ENCODE assay signal across 1 cellular context in the genomic region with DNA sequence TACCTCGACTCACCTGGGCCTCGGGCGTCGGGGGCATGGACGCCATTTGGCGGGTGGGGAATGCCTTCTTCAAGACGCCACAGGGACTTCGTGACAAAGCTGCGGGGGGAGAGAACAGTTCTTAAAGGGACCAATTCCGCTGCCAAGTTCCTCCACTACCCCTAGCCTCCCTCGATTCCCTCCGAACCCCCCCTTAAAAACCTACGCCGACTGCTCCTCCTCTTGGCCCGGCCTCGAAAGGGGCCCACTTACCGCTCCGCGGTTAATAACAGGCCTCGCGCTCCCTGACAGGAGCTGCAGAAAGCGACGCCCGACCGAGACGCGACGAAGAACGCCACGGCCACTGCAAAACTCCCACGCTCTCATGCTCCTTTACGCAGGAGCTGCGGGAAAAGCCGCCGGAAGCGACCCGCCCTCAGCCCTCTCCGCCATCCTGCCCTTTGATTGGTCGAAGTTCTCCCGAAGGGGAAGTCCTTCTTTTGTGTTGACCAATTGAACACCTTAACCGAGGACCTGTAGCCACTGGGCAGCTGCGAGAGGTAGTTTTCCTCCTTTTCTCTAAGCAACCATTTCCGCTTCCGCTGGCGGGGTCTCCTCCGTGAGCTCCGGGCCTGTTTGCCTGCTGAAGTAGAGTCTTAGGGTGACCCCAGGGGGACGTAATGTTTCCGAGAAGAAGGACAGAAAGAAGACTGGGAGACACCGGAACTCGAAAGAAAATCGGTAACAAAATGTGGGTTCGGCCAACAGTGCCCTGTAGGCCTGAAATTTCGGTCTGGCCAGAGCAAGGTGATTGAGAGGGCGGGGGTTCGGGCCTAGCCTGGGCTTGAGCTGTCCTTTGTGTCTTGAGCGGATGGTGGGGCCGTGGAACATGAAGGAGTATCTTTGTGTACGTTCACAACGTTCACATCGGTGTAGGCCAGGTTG.
TF ChIP-seq lines count a peak whose summit lies in the region.

A gene (plus strand): TSS at position 573 of the 924 bp plus-strand sequence. CDS start 32,548 bp downstream, outside the sequence.
A gene with protein sequence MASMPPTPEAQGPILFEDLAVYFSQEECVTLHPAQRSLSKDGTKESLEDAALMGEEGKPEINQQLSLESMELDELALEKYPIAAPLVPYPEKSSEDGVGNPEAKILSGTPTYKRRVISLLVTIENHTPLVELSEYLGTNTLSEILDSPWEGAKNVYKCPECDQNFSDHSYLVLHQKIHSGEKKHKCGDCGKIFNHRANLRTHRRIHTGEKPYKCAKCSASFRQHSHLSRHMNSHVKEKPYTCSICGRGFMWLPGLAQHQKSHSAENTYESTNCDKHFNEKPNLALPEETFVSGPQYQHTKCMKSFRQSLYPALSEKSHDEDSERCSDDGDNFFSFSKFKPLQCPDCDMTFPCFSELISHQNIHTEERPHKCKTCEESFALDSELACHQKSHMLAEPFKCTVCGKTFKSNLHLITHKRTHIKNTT (minus strand): TSS at position 397 of the 924 bp plus-strand sequence. CDS start 351 bp downstream, at position 46.

TF ChIP-seq in A549, 52 proteins besides CTCF, POLR2A, EP300 and RAD21 (continued from another document):
- TF ChIP-seq, protein P1, sequence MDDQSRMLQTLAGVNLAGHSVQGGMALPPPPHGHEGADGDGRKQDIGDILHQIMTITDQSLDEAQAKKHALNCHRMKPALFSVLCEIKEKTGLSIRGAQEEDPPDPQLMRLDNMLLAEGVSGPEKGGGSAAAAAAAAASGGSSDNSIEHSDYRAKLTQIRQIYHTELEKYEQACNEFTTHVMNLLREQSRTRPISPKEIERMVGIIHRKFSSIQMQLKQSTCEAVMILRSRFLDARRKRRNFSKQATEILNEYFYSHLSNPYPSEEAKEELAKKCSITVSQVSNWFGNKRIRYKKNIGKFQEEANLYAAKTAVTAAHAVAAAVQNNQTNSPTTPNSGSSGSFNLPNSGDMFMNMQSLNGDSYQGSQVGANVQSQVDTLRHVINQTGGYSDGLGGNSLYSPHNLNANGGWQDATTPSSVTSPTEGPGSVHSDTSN (IDR thresholded peaks at IDR 0.05): no peak
- TF ChIP-seq, protein P2, sequence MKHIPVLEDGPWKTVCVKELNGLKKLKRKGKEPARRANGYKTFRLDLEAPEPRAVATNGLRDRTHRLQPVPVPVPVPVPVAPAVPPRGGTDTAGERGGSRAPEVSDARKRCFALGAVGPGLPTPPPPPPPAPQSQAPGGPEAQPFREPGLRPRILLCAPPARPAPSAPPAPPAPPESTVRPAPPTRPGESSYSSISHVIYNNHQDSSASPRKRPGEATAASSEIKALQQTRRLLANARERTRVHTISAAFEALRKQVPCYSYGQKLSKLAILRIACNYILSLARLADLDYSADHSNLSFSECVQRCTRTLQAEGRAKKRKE (CRISPR knock-in tag; IDR thresholded peaks at IDR 0.05; ENCODE audit: low read depth): no peak
- TF ChIP-seq HOXA7 (CRISPR knock-in tag; IDR thresholded peaks at IDR 0.05): no peak
- no peak for TF ChIP-seq NPAS2 (CRISPR knock-in tag; IDR thresholded peaks at IDR 0.05; ENCODE audit: borderline replicate concordance)
- no peak for TF ChIP-seq FOSB (CRISPR knock-in tag; IDR thresholded peaks at IDR 0.05)
